In the genomic region with DNA sequence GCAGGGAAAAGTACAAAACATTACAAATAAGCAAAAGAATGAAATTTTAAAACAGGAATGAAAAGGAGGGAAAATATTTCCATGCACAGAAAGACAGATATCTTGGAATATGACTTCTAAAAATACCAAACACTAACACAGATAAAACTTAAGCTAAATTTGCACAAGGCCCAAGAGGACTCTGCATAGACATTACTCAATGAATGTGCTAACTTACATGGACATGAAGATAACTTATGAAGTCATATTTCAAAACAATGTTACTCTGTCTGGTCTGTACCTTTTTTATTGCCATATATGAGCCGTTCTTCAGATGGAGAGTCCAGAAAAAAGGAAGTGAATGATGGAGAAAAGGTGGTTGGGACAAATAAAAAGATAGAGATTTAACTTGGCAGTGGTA, we compare ENCODE assay signal across 19 cellular contexts.
"Had no signal": no experiment of that assay in that cellular context is flagged by ENCODE, and none has a peak within 500 bp of the region (broad histone marks: within the 10 kb centered on the region; RNA-seq: fewer than 3 reads in every experiment).

No MANE protein-coding gene starts in this region.

- ATAC-seq: esophagus mucosa; gastroesophageal sphincter; naive thymus-derived CD4-positive, alpha-beta T cell; stimulated activated naive B cell treated with anti-CD40 and anti-IgM and Interleukin-4, amounts not matched to agents 10 μg/mL and 1 μg/mL and 100 μg/mL, for 72 hours had no signal

- FAIRE-seq: endometrium had no signal

- H3K27me3 Mint-ChIP-seq: naive thymus-derived CD4-positive, alpha-beta T cell; stimulated activated naive B cell treated with anti-CD40 and anti-IgM and Interleukin-4, amounts not matched to agents 10 μg/mL and 1 μg/mL and 100 μg/mL, for 72 hours had no signal

- DNase-seq: effector memory CD4-positive, alpha-beta T cell; glutamatergic neuron; immature natural killer cell; naive thymus-derived CD4-positive, alpha-beta T cell; psoas muscle; retina; sigmoid colon; stimulated activated CD4-positive, alpha-beta T cell treated with anti-CD3 and anti-CD28 coated beads, Interleukin-2, amount 100 ng/mL, for 24 hours; stimulated activated CD4-positive, alpha-beta T cell treated with anti-CD3 and anti-CD28 coated beads, Interleukin-4, amount 100 ng/mL, for 4 hours; stimulated activated naive B cell treated with anti-CD40 and anti-IgM and Interleukin-4, amounts not matched to agents 10 μg/mL and 1 μg/mL and 100 μg/mL, for 72 hours; stomach; substantia nigra; transverse colon had no signal

- H3K4me1 ChIP-seq: gastroesophageal sphincter, sigmoid colon, stomach, transverse colon had no signal

- H3K9me3 Mint-ChIP-seq: immature natural killer cell; naive thymus-derived CD4-positive, alpha-beta T cell; stimulated activated naive B cell treated with anti-CD40 and anti-IgM and Interleukin-4, amounts not matched to agents 10 μg/mL and 1 μg/mL and 100 μg/mL, for 72 hours had no signal

- H3K27me3 ChIP-seq: gastroesophageal sphincter, neutrophil, sigmoid colon, stomach, transverse colon had no signal

- H3K4me3 Mint-ChIP-seq: immature natural killer cell; naive thymus-derived CD4-positive, alpha-beta T cell; stimulated activated naive B cell treated with anti-CD40 and anti-IgM and Interleukin-4, amounts not matched to agents 10 μg/mL and 1 μg/mL and 100 μg/mL, for 72 hours had no signal

- H3K4me3 ChIP-seq: gastroesophageal sphincter, psoas muscle, sigmoid colon, skin epidermis, stomach, thoracic aorta, transverse colon had no signal

- H3K27ac Mint-ChIP-seq: stimulated activated naive B cell treated with anti-CD40 and anti-IgM and Interleukin-4, amounts not matched to agents 10 μg/mL and 1 μg/mL and 100 μg/mL, for 72 hours had no signal

- H3K27ac ChIP-seq: gastroesophageal sphincter, neutrophil, psoas muscle, sigmoid colon, skin epidermis, stomach, thoracic aorta, transverse colon had no signal

- H3K9me3 ChIP-seq: gastroesophageal sphincter, neutrophil, psoas muscle, sigmoid colon, stomach, thoracic aorta, transverse colon had no signal

- H3K4me1 Mint-ChIP-seq: stimulated activated naive B cell treated with anti-CD40 and anti-IgM and Interleukin-4, amounts not matched to agents 10 μg/mL and 1 μg/mL and 100 μg/mL, for 72 hours had no signal
